Comparison of ENCODE assay signal across 20 cellular contexts in the genomic region with DNA sequence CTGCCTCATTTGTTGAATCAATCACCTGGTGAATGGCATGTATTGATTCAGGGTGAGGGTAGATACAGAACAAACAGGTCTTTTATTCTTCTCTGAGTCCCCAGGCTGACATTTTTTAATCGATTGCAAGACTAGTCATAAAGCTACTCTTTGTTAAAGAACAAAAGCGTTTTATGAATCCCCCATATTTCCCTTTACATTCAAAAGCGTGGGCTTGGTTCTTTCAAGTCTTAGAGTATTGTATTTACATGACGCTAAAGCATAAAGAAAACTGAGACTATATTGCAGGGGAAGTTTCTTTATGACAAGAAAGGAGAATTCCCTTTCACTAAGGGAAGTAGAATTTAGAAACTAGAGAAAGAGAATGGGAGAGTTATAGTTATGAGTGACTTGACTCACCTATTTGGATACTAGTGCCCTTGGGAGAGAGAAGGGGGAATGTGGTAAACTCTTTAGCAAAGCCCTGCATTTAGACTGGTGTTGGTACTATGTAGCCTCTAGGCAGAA.
DNase-seq lines count a peak whose midpoint lies in the region; ATAC-seq, FAIRE-seq and TF ChIP-seq lines count a peak whose summit lies in the region.
"Had no signal": no experiment of that assay in that cellular context is flagged by ENCODE, and none has a peak within 500 bp of the region (broad histone marks: within the 10 kb centered on the region; RNA-seq: fewer than 3 reads in every experiment).

No MANE protein-coding gene starts in this region.

- H3K27me3 Mint-ChIP-seq in endothelial cell (ENCODE audit: unreplicated experiment) = no peaks in the 10 kb centered on the region
- H3K27me3 Mint-ChIP-seq: stimulated activated memory B cell treated with anti-CD40 and anti-IgM and Interleukin-4, amounts not matched to agents 10 μg/mL and 1 μg/mL and 100 μg/mL, for 72 hours had no signal

- TF ChIP-seq CTCF in pancreas (IDR thresholded peaks at IDR 0.05) (no peak), endothelial cell (IDR thresholded peaks at IDR 0.05; ENCODE audit: unreplicated experiment) (no peak)

- no peaks in the 10 kb centered on the region for H3K9me3 Mint-ChIP-seq in endothelial cell (ENCODE audit: unreplicated experiment)
- H3K9me3 Mint-ChIP-seq: activated CD4-positive, alpha-beta T cell treated with anti-CD3 and anti-CD28 coated beads, Interleukin-2, amount 10 ng/mL, durations not matched to agents 7 days and 5 days; activated T-cell treated with anti-CD3 and anti-CD28 coated beads, Interleukin-2, amount 50 U/mL, for 4 hours had no signal

- no peak overlapping the region for H3K4me3 ChIP-seq in pancreas
- H3K4me3 ChIP-seq: breast epithelium, dorsolateral prefrontal cortex, spleen, tibial artery had no signal

- no peaks in the 10 kb centered on the region for H3K9me3 ChIP-seq in pancreas
- H3K9me3 ChIP-seq: breast epithelium, SK-N-SH, spleen, tibial artery had no signal

- intact Hi-C loops in pancreas (cut with DNase I) = no loop called here

- ATAC-seq in GM19351 (IDR thresholded peaks at IDR 0.05; ENCODE audit: unreplicated experiment) (peak; percentile 80), HG02678 (IDR thresholded peaks at IDR 0.05; ENCODE audit: unreplicated experiment) (peak; percentile 59), HG03520 (IDR thresholded peaks at IDR 0.05; ENCODE audit: unreplicated experiment) (peak; percentile 56), pancreas (peak in 3 of 4 donors; percentile 29 to 82 (median 43))
- ATAC-seq: activated T-cell treated with anti-CD3 and anti-CD28 coated beads, Interleukin-2, amount 50 U/mL, for 4 hours; esophagus mucosa; stimulated activated memory B cell treated with anti-CD40 and anti-IgM and Interleukin-4, amounts not matched to agents 10 μg/mL and 1 μg/mL and 100 μg/mL, for 72 hours had no signal

- no peaks in the 10 kb centered on the region for H3K27me3 ChIP-seq in pancreas
- H3K27me3 ChIP-seq: breast epithelium, dorsolateral prefrontal cortex, spleen, tibial artery had no signal

- H3K4me1 Mint-ChIP-seq in endothelial cell (ENCODE audit: unreplicated experiment) = no peaks in the 10 kb centered on the region
- H3K4me1 Mint-ChIP-seq: activated CD4-positive, alpha-beta T cell treated with anti-CD3 and anti-CD28 coated beads, Interleukin-2, amount 10 ng/mL, durations not matched to agents 7 days and 5 days; stimulated activated memory B cell treated with anti-CD40 and anti-IgM and Interleukin-4, amounts not matched to agents 10 μg/mL and 1 μg/mL and 100 μg/mL, for 72 hours had no signal

- no peaks in the 10 kb centered on the region for H3K36me3 Mint-ChIP-seq in endothelial cell (ENCODE audit: low read depth, unreplicated experiment)
- H3K36me3 Mint-ChIP-seq: activated naive CD8-positive, alpha-beta T cell; stimulated activated memory B cell treated with anti-CD40 and anti-IgM and Interleukin-4, amounts not matched to agents 10 μg/mL and 1 μg/mL and 100 μg/mL, for 72 hours had no signal

- no peak overlapping the region for H3K4me3 Mint-ChIP-seq in endothelial cell (ENCODE audit: unreplicated experiment)
- H3K4me3 Mint-ChIP-seq: activated CD4-positive, alpha-beta T cell treated with anti-CD3 and anti-CD28 coated beads, Interleukin-2, amount 10 ng/mL, durations not matched to agents 7 days and 5 days; activated naive CD8-positive, alpha-beta T cell; activated T-cell treated with anti-CD3 and anti-CD28 coated beads, Interleukin-2, amount 50 U/mL, for 4 hours; stimulated activated memory B cell treated with anti-CD40 and anti-IgM and Interleukin-4, amounts not matched to agents 10 μg/mL and 1 μg/mL and 100 μg/mL, for 72 hours had no signal

- no peak overlapping the region for H3K27ac Mint-ChIP-seq in endothelial cell (ENCODE audit: unreplicated experiment)
- H3K27ac Mint-ChIP-seq: activated CD4-positive, alpha-beta T cell treated with anti-CD3 and anti-CD28 coated beads, Interleukin-2, amount 10 ng/mL, durations not matched to agents 7 days and 5 days; activated naive CD8-positive, alpha-beta T cell; stimulated activated memory B cell treated with anti-CD40 and anti-IgM and Interleukin-4, amounts not matched to agents 10 μg/mL and 1 μg/mL and 100 μg/mL, for 72 hours had no signal

- H3K27ac ChIP-seq in pancreas = peak overlapping the region in 2 of 4 donors; percentile 26 to 52
- H3K27ac ChIP-seq: breast epithelium, dorsolateral prefrontal cortex, spleen, tibial artery had no signal

- H3K36me3 ChIP-seq in pancreas = no peaks in the 10 kb centered on the region
- H3K36me3 ChIP-seq: breast epithelium, spleen, tibial artery had no signal

- 28 to 42% methylated on average over 4 of the region's 4 CpGs for WGBS in pancreas, 2 donors

- FAIRE-seq in pancreas (lab: Jason Lieb, UNC) = no peak
- FAIRE-seq: TTC549 had no signal

- no peak for DNase-seq in pancreas
- no peak for DNase-seq in activated T-cell treated with anti-CD3 and anti-CD28 coated beads, Interleukin-2, amount 50 U/mL, for 48 hours
- no peak for DNase-seq in endothelial cell (ENCODE audit: low spot score)
- DNase-seq in activated CD8-positive, alpha-beta memory T cell treated with anti-CD3 and anti-CD28 coated beads, Interleukin-2, amount 50 U/mL, for 4 hours = no peak
- DNase-seq: activated CD4-positive, alpha-beta T cell treated with anti-CD3 and anti-CD28 coated beads, Interleukin-2, amount 10 ng/mL, durations not matched to agents 7 days and 5 days; activated T-cell treated with anti-CD3 and anti-CD28 coated beads, Interleukin-2, amount 50 U/mL, for 4 hours; dorsolateral prefrontal cortex; NCI-H2029; NCI-H774; SK-N-SH; spleen; tibial artery had no signal

- peaks cover 0 to 5% (median 0%) of the 10 kb centered on the region in 3 donors for H3K4me1 ChIP-seq in pancreas
- H3K4me1 ChIP-seq: breast epithelium, spleen had no signal
